Comparison of ENCODE assay signal across 15 cellular contexts in the genomic region with DNA sequence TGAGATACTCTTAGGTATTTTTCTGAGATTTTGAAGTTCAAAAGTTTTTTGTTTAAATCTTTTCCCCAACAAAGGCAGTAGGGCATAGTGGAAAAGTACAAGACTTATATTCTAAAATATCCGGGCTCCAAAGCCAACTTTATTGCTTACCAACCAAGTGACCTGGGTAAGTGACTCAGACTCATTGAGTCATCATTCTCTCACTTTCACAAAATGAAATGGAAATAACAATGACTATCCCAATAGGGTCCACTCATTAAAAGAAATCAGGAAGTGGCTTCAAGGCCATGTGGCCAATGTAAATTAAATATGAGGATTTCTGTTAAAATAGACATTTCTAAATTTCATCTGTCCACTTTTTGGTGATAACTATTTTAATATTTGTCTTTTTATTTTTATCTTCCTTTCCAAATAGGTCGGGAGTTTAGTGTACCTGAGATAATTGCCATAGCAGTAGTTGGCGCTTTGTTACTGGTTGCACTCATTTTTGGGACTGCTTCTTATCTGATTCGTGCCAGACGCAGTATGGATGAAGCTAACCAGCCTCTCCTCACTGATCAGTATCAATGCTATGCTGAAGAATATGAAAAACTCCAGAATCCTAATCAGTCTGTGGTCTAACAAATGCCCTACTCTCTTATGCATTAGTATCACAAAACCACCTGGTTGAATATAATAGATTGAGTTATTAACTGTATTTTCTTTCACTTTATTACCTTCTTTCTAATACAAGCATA. TPM values are rescaled to one million over a fixed set of nuclear protein-coding genes. Genes with fewer than 3 reads are reported as not detected.
DNase-seq lines count a peak whose midpoint lies in the region; ATAC-seq and TF ChIP-seq lines count a peak whose summit lies in the region.
"Had no signal": no experiment of that assay in that cellular context is flagged by ENCODE, and none has a peak within 500 bp of the region (broad histone marks: within the 10 kb centered on the region; RNA-seq: fewer than 3 reads in every experiment).

No MANE protein-coding gene starts in this region.

- no peak for TF ChIP-seq POLR2A in gastroesophageal sphincter (IDR thresholded peaks at IDR 0.05)

- H3K4me1 ChIP-seq in gastroesophageal sphincter: no peaks in the 10 kb centered on the region

- no peak for ATAC-seq in gastroesophageal sphincter
- ATAC-seq: activated naive CD4-positive, alpha-beta T cell treated with anti-CD3 and anti-CD28 coated beads, Interleukin-2, amount 50 U/mL, for 72 hours; Panc1 had no signal

- DNase-seq in DMS53 (lab: John Stamatoyannopoulos, UW) (peak; percentile 2), DMS53 treated with DMSO at 0.1 percent for 48 hours (lab: John Stamatoyannopoulos, UW; ENCODE audit: unreplicated experiment) (no peak), SW480 (ENCODE audit: low spot score) (peak; percentile 2), fibroblast of mammary gland (ENCODE audit: low read depth) (peak; percentile 63), stromal cell of bone marrow (ENCODE audit: low read depth) (peak; percentile 77), NCI-H345 treated with DMSO at 0.1 percent for 48 hours (lab: John Stamatoyannopoulos, UW; ENCODE audit: unreplicated experiment) (no peak), foreskin melanocyte (no peak)
- DNase-seq: DMS153; effector CD4-positive, alpha-beta T cell; transverse colon had no signal

- no peak overlapping the region for H3K27ac ChIP-seq in gastroesophageal sphincter
- H3K27ac ChIP-seq: 22Rv1, transverse colon had no signal

- H3K36me3 ChIP-seq in gastroesophageal sphincter: no peaks in the 10 kb centered on the region
- H3K36me3 ChIP-seq: transverse colon had no signal

- H3K9me3 ChIP-seq in gastroesophageal sphincter: no peaks in the 10 kb centered on the region
- H3K9me3 ChIP-seq: transverse colon had no signal

- TF ChIP-seq CTCF in fibroblast of mammary gland (conservative IDR thresholded peaks at IDR 0.05; ENCODE audit: control insufficient read depth, insufficient read depth, low read depth, low read length): no peak
- no peak for TF ChIP-seq CTCF in gastroesophageal sphincter (IDR thresholded peaks at IDR 0.05)

- H3K27me3 ChIP-seq in gastroesophageal sphincter: no peaks in the 10 kb centered on the region
- H3K27me3 ChIP-seq: transverse colon had no signal

- TF ChIP-seq EP300 in gastroesophageal sphincter (IDR thresholded peaks at IDR 0.05): no peak

- WGBS in gastroesophageal sphincter (ENCODE audit: low coverage in 1 of 2), 2 donors: 72 to 94% methylated on average over 5 of the region's 5 CpGs

- no peak overlapping the region for H3K4me3 ChIP-seq in fibroblast of mammary gland (ENCODE audit: control insufficient read depth, low read depth, low read length)
- H3K4me3 ChIP-seq in gastroesophageal sphincter: no peak overlapping the region
- H3K4me3 ChIP-seq: transverse colon had no signal

RNA-seq across cellular contexts. Expression of a gene that starts 15.5 kb away (rescaled TPM):
- total RNA-seq in gastroesophageal sphincter: 1 to 10 TPM in 1 of 4 donors, under 1 TPM in 1, not detected in 2; 0.81 to 2.2 TPM
- total RNA-seq: activated naive CD4-positive, alpha-beta T cell treated with anti-CD3 and anti-CD28 coated beads, Interleukin-2, amount 50 U/mL, for 72 hours; skeletal muscle tissue had no signal

Comparison
In these comparisons a context has a peak if more than half of its experiments do, and no peak if none do; other contexts are left out.
1. DNase-seq: peak in DMS53 (single experiment), SW480 (single experiment), fibroblast of mammary gland (single experiment) and stromal cell of bone marrow (single experiment); none in DMS53 treated with DMSO at 0.1 percent for 48 hours (single experiment), NCI-H345 treated with DMSO at 0.1 percent for 48 hours (single experiment) and foreskin melanocyte (single experiment).